ENCODE assay signal across 8 cellular contexts in the genomic region with DNA sequence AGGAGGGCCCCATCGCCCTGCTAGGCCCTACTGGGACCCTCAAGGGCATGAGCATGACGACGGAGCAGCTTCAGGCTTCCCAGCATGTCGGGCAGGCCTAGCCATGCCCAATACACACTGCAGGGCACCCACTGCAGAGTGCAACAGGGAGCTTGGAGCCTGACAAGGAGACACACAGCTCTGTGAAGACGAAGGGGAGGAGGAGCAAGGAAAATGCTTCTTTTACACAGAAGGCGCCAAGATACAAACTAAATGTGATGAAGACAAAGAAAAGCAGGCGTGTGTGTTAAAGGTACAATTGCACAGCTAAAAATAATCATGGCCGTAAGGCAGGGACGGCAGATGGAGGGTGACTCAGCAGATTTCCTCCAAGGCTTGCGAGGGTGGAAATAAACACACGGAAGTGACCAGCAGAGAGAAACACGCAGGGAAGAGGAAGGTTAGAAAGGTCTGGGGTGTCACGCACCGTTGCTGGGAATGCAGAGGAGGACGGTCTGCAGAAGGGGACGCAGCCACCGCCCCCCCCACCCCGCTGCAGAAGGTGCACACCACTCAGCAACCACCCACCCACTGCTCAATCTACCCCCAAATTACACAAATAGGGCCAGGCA.
DNase-seq lines count a peak whose midpoint lies in the region; ATAC-seq and TF ChIP-seq lines count a peak whose summit lies in the region.

No MANE protein-coding gene starts in this region.

- H3K4me3 ChIP-seq in Panc1 (ENCODE audit: low read depth in 2 of 2, low read length in 2 of 2), result peak overlapping the region in 1 of 2 experiments; percentile 6; a peak in 1 of 4 replicates
- H3K4me3 ChIP-seq in left lung, result no peak overlapping the region

- no peaks in the 10 kb centered on the region for H3K27me3 Mint-ChIP-seq in activated naive CD4-positive, alpha-beta T cell treated with anti-CD3 and anti-CD28 coated beads, Interleukin-2, amount 50 U/mL, for 24 hours

- no peaks in the 10 kb centered on the region for H3K9me3 ChIP-seq in Panc1 (ENCODE audit: control insufficient read depth, insufficient read depth, low read depth, low read length)
- H3K9me3 ChIP-seq in left lung, result no peaks in the 10 kb centered on the region

- H3K9me3 Mint-ChIP-seq in activated naive CD4-positive, alpha-beta T cell treated with anti-CD3 and anti-CD28 coated beads, Interleukin-2, amount 50 U/mL, for 24 hours, result no peaks in the 10 kb centered on the region

- H3K36me3 ChIP-seq in Panc1 (ENCODE audit: control insufficient read depth, insufficient read depth, low read length), result no peaks in the 10 kb centered on the region
- no peaks in the 10 kb centered on the region for H3K36me3 ChIP-seq in left lung

- ATAC-seq in Panc1 (no peak), left lung (peak; percentile 57), GM18907 (IDR thresholded peaks at IDR 0.05; ENCODE audit: unreplicated experiment) (no peak)

- CTCF ChIA-PET in Panc1 (lab: Charles Lee), result interaction anchor here (0.6 kb wide), 1 partner anchor 9 kb away, joined by 5 read pairs; no protein-coding TSS in a partner anchor

- no TSS peak for BruUV-seq in Panc1 (replicated peaks; lab: Mats Ljungman, UMichigan)

- in situ Hi-C loops in Panc1 (cut with HindIII; ENCODE audit: low pct_unique_long_range_greater_than_20kb, low sequenced_read_pairs), result no loop called here

- H3K36me3 Mint-ChIP-seq in activated naive CD4-positive, alpha-beta T cell treated with anti-CD3 and anti-CD28 coated beads, Interleukin-2, amount 50 U/mL, for 24 hours, result peaks cover 3% of the 10 kb centered on the region

- TF ChIP-seq CTCF in Panc1 (IDR thresholded peaks at IDR 0.05) (no peak), left lung (IDR thresholded peaks at IDR 0.05) (no peak)

- peaks cover 81% of the 10 kb centered on the region for H3K4me1 Mint-ChIP-seq in activated naive CD4-positive, alpha-beta T cell treated with anti-CD3 and anti-CD28 coated beads, Interleukin-2, amount 50 U/mL, for 24 hours

- no peaks in the 10 kb centered on the region for H3K27me3 ChIP-seq in Panc1 (ENCODE audit: control insufficient read depth, insufficient read depth, low read length)
- H3K27me3 ChIP-seq in left lung, result no peaks in the 10 kb centered on the region

- H3K27ac ChIP-seq in Panc1 (ENCODE audit: low read length) (peak overlapping the region; percentile 85), left lung (peak overlapping the region; percentile 44 to 81), substantia nigra (ENCODE audit: low read depth, low read length, poor library complexity, severe bottlenecking) (peak overlapping the region; percentile 78)

- POLR2A ChIA-PET in Panc1 (lab: Charles Lee), result no interaction called here

- peak overlapping the region; percentile 34 for H3K4me3 Mint-ChIP-seq in activated naive CD4-positive, alpha-beta T cell treated with anti-CD3 and anti-CD28 coated beads, Interleukin-2, amount 50 U/mL, for 24 hours

- H3K27ac Mint-ChIP-seq in activated naive CD4-positive, alpha-beta T cell treated with anti-CD3 and anti-CD28 coated beads, Interleukin-2, amount 50 U/mL, for 24 hours, result peak overlapping the region; percentile 85

- intact Hi-C loops in Panc1 (cut with micrococcal nuclease; ENCODE audit: unreplicated experiment), result no loop called here
- intact Hi-C loops in left lung (cut with DNase I), result no loop called here

- no peak for DNase-seq in activated naive CD4-positive, alpha-beta T cell treated with anti-CD3 and anti-CD28 coated beads, Interleukin-2, amount 50 U/mL, for 16 hours
- DNase-seq in Panc1 (ENCODE audit: low read depth, low spot score), result no peak
- DNase-seq in cerebellum (ENCODE audit: low spot score), result peak; percentile 86
- peak; percentile 71 to 77 for DNase-seq in left lung
- peak in 26 of 49 donors; percentile 22 to 66 (median 40) for DNase-seq in substantia nigra (lab: John Stamatoyannopoulos, UW)
- no peak for DNase-seq in HK-2 (ENCODE audit: unreplicated experiment)

- H3K4me1 ChIP-seq in Panc1 (ENCODE audit: control insufficient read depth, insufficient read depth, low read length), result peaks cover 88% of the 10 kb centered on the region
- H3K4me1 ChIP-seq in left lung, result peaks cover 24 to 88% of the 10 kb centered on the region in 2 donors

Comparison
In these comparisons a context has a peak if more than half of its experiments do, and no peak if none do; other contexts are left out.
1. DNase-seq: peak in cerebellum (single experiment), left lung (2 of 2) and substantia nigra (26 of 49); none in activated naive CD4-positive, alpha-beta T cell treated with anti-CD3 and anti-CD28 coated beads, Interleukin-2, amount 50 U/mL, for 16 hours (single experiment), Panc1 (single experiment) and HK-2 (single experiment).
2. Peak in every context shown above with its lines, with median percentiles within 50 percentile points of each other: H3K27ac ChIP-seq.